11 cellular contexts compared by ENCODE assay signal in the genomic region with DNA sequence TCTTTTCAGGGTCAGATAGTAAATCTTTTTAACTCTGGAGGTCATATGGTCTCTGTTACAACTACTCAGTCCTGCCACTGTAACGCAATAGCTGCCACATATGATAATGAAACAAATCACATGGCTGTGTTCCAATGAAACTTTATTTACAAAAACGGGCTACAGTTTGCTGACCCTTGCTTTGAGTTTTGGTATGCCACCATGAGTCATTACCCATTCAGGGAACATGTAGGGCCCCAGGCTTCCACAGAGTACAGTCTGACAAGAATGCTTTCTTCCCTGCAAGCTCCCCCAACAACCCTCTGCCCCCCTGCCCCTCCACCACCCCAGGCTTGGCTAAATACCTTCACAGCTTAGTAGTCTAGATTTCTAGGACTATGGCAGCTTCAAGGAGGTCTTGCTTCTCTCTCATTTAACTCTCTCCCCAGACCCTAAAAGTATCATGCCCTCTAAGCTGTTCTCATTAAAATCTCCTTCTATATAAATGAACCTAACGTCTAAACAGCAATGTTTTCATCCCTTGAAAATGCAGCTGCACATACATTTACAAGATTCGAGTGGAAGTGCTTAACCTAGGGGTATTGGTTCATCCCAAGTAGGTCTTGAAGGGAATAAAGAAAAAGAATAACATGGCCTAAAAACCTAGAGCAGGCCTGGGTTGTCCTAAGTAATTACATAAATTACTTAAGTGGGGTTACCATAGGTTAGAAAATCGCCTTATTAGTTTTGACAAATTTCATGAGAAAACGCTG.
DNase-seq lines count a peak whose midpoint lies in the region; ATAC-seq and TF ChIP-seq lines count a peak whose summit lies in the region.
"Had no signal": no experiment of that assay in that cellular context is flagged by ENCODE, and none has a peak within 500 bp of the region (broad histone marks: within the 10 kb centered on the region; RNA-seq: fewer than 3 reads in every experiment).

No MANE protein-coding gene starts in this region.

- H3K4me1 Mint-ChIP-seq in MCF 10A (ENCODE audit: insufficient read depth, unreplicated experiment) (peaks cover 45% of the 10 kb centered on the region), type B pancreatic cell (ENCODE audit: unreplicated experiment) (peaks cover 73% of the 10 kb centered on the region)
- H3K4me1 Mint-ChIP-seq: activated naive CD8-positive, alpha-beta T cell treated with anti-CD3 and anti-CD28 coated beads, Interleukin-2, amount 50 U/mL, for 24 hours had no signal

- ATAC-seq in HG02571 (IDR thresholded peaks at IDR 0.05; ENCODE audit: unreplicated experiment) (no peak), GM21576 (IDR thresholded peaks at IDR 0.05; ENCODE audit: unreplicated experiment) (no peak)
- ATAC-seq: activated naive CD8-positive, alpha-beta T cell treated with anti-CD3 and anti-CD28 coated beads, Interleukin-2, amount 50 U/mL, for 24 hours had no signal

- H3K36me3 Mint-ChIP-seq in MCF 10A (ENCODE audit: insufficient read depth, unreplicated experiment) (peaks cover 2% of the 10 kb centered on the region), type B pancreatic cell (no peaks in the 10 kb centered on the region)

- peaks cover 6% of the 10 kb centered on the region for H3K9me3 Mint-ChIP-seq in MCF 10A (ENCODE audit: unreplicated experiment)
- no peaks in the 10 kb centered on the region for H3K9me3 Mint-ChIP-seq in type B pancreatic cell
- H3K9me3 Mint-ChIP-seq: activated naive CD8-positive, alpha-beta T cell treated with anti-CD3 and anti-CD28 coated beads, Interleukin-2, amount 50 U/mL, for 24 hours had no signal

- no peaks in the 10 kb centered on the region for H3F3A ChIP-seq in MM.1S (ENCODE audit: insufficient read depth, low read length)

- H3K4me1 ChIP-seq in MM.1S (ENCODE audit: low read length): no peaks in the 10 kb centered on the region

- peak; percentile 67 for DNase-seq in HS-27A (ENCODE audit: low read depth)
- DNase-seq in MCF 10A (ENCODE audit: unreplicated experiment): peak; percentile 93
- DNase-seq in kidney epithelial cell (ENCODE audit: low read depth): peak; percentile 82
- DNase-seq in type B pancreatic cell (ENCODE audit: extremely low spot score, unreplicated experiment): no peak
- DNase-seq in MM.1S: no peak
- DNase-seq in NCI-H187 (lab: John Stamatoyannopoulos, UW): no peak
- DNase-seq: activated CD4-positive, alpha-beta T cell treated with anti-CD3 and anti-CD28 coated beads for 1 hour; activated naive CD8-positive, alpha-beta T cell treated with anti-CD3 and anti-CD28 coated beads, Interleukin-2, amount 50 U/mL, for 24 hours; tibial artery had no signal

- TF ChIP-seq CTCF in MCF 10A (IDR thresholded peaks at IDR 0.05; ENCODE audit: unreplicated experiment) (no peak), kidney epithelial cell (IDR thresholded peaks at IDR 0.05; ENCODE audit: insufficient read depth, low read length, poor library complexity, severe bottlenecking) (no peak), type B pancreatic cell (conservative IDR thresholded peaks at IDR 0.05) (no peak), MM.1S (IDR thresholded peaks at IDR 0.05; ENCODE audit: low read length) (no peak)

- H3K27ac ChIP-seq in MM.1S (ENCODE audit: low read length): no peak overlapping the region
- H3K27ac ChIP-seq: tibial artery had no signal

- H4K20me1 ChIP-seq in MM.1S (ENCODE audit: insufficient read depth, low read length): no peaks in the 10 kb centered on the region

- H2AFZ ChIP-seq in MM.1S (ENCODE audit: low read length): no peak overlapping the region

- intact Hi-C loops in MCF 10A (cut with micrococcal nuclease): no loop called here

- H3K27ac Mint-ChIP-seq in MCF 10A (ENCODE audit: low read depth, unreplicated experiment): peak overlapping the region; percentile 83
- H3K27ac Mint-ChIP-seq in type B pancreatic cell: peak overlapping the region; percentile 48
- H3K27ac Mint-ChIP-seq: activated naive CD8-positive, alpha-beta T cell treated with anti-CD3 and anti-CD28 coated beads, Interleukin-2, amount 50 U/mL, for 24 hours had no signal

- POLR2A ChIA-PET in MCF 10A (lab: Yijun Ruan, JAX): interaction anchor here (0.6 to 4.4 kb wide), 5 partner anchors 16 to 108 kb away, joined by 3 to 44 read pairs (median 9); no protein-coding TSS in a partner anchor

- no peak overlapping the region for H3K4me2 ChIP-seq in MM.1S (ENCODE audit: low read depth, low read length)

- no peaks in the 10 kb centered on the region for H3K36me3 ChIP-seq in kidney epithelial cell (ENCODE audit: control insufficient read depth, insufficient read depth, low read length)
- no peaks in the 10 kb centered on the region for H3K36me3 ChIP-seq in MM.1S (replicated peaks; ENCODE audit: insufficient read depth, low read length)
- H3K36me3 ChIP-seq: tibial artery had no signal

- H3K9me3 ChIP-seq in MM.1S (replicated peaks; ENCODE audit: insufficient read depth, low read length): no peaks in the 10 kb centered on the region
- H3K9me3 ChIP-seq: tibial artery had no signal

- no peaks in the 10 kb centered on the region for H3K27me3 ChIP-seq in kidney epithelial cell (ENCODE audit: control insufficient read depth, insufficient read depth, low read length)
- no peaks in the 10 kb centered on the region for H3K27me3 ChIP-seq in MM.1S (replicated peaks; ENCODE audit: insufficient read depth, low read length)
- H3K27me3 ChIP-seq: tibial artery had no signal

- H3K27me3 Mint-ChIP-seq in MCF 10A (ENCODE audit: insufficient read depth, unreplicated experiment): no peaks in the 10 kb centered on the region
- peaks cover 3% of the 10 kb centered on the region for H3K27me3 Mint-ChIP-seq in type B pancreatic cell

- H3K4me3 ChIP-seq in kidney epithelial cell (ENCODE audit: low read depth, low read length) (no peak overlapping the region), MM.1S (ENCODE audit: low read length) (no peak overlapping the region)
- H3K4me3 ChIP-seq: tibial artery had no signal

- H3K9me2 ChIP-seq in MM.1S (replicated peaks; ENCODE audit: insufficient read depth, low read length): no peaks in the 10 kb centered on the region

- H3K4me3 Mint-ChIP-seq in MCF 10A (ENCODE audit: unreplicated experiment) (no peak overlapping the region), type B pancreatic cell (peak overlapping the region; percentile 4)
- H3K4me3 Mint-ChIP-seq: activated naive CD8-positive, alpha-beta T cell treated with anti-CD3 and anti-CD28 coated beads, Interleukin-2, amount 50 U/mL, for 24 hours had no signal

- no TSS peak for BruUV-seq in MCF 10A (replicated peaks; lab: Mats Ljungman, UMichigan)

- CTCF ChIA-PET in MCF 10A (lab: Yijun Ruan, JAX): interaction anchor here (0.7 to 2.2 kb wide), 7 partner anchors 12 to 157 kb away, joined by 3 to 11 read pairs (median 4); no protein-coding TSS in a partner anchor

- no peak overlapping the region for H3K9ac ChIP-seq in MM.1S (ENCODE audit: low read length)

- H3K79me2 ChIP-seq in MM.1S (ENCODE audit: low read length): no peaks in the 10 kb centered on the region

Comparison
In these comparisons a context has a peak if more than half of its experiments do, and no peak if none do; other contexts are left out.
1. DNase-seq: peak in HS-27A (single experiment), MCF 10A (single experiment) and kidney epithelial cell (single experiment); none in type B pancreatic cell (single experiment), MM.1S (single experiment) and NCI-H187 (0 of 2).